In genomic region chr2:230865766-230866703, GRCh38 we compare ENCODE assay signal across 8 cellular contexts. TPM values are rescaled to one million over a fixed set of nuclear protein-coding genes. Genes with fewer than 3 reads are reported as not detected.
DNase-seq lines count a peak whose midpoint lies in the region; ATAC-seq and TF ChIP-seq lines count a peak whose summit lies in the region.

No MANE protein-coding gene starts in this region.

- intact Hi-C loops in Calu3 (cut with micrococcal nuclease; ENCODE audit: unreplicated experiment) = no loop called here

- CTCF ChIA-PET in Calu3 (lab: Charles Lee) = interaction anchor here (1.4 kb wide), 1 partner anchor 1475 kb away, joined by 7 read pairs; no protein-coding TSS in a partner anchor

- ATAC-seq in stimulated activated naive B cell treated with anti-CD40 and anti-IgM and Interleukin-4, amounts not matched to agents 10 μg/mL and 1 μg/mL and 100 μg/mL, for 72 hours (replicated peaks) = no peak
- ATAC-seq in GM18907 (IDR thresholded peaks at IDR 0.05; ENCODE audit: unreplicated experiment) (no peak), HG03097 (IDR thresholded peaks at IDR 0.05; ENCODE audit: low FRiP score, unreplicated experiment) (no peak)

- H3K36me3 Mint-ChIP-seq in Calu3 (ENCODE audit: insufficient read depth, unreplicated experiment) (peaks cover 24% of the 10 kb centered on the region), immature natural killer cell (no peaks in the 10 kb centered on the region)
- no peaks in the 10 kb centered on the region for H3K36me3 Mint-ChIP-seq in stimulated activated naive B cell treated with anti-CD40 and anti-IgM and Interleukin-4, amounts not matched to agents 10 μg/mL and 1 μg/mL and 100 μg/mL, for 72 hours

- no peak for TF ChIP-seq CTCF in Calu3 (IDR thresholded peaks at IDR 0.05; ENCODE audit: unreplicated experiment)

- no peaks in the 10 kb centered on the region for H3K9me3 ChIP-seq in KOPT-K1 (ENCODE audit: insufficient read depth, low read length, poor library complexity, severe bottlenecking)

- H3K4me1 Mint-ChIP-seq in Calu3 (ENCODE audit: low read depth, unreplicated experiment) (peaks cover 19% of the 10 kb centered on the region), immature natural killer cell (peaks cover 49 to 53% of the 10 kb centered on the region in 2 donors)
- H3K4me1 Mint-ChIP-seq in stimulated activated naive B cell treated with anti-CD40 and anti-IgM and Interleukin-4, amounts not matched to agents 10 μg/mL and 1 μg/mL and 100 μg/mL, for 72 hours = peaks cover 56 to 88% of the 10 kb centered on the region in 2 donors

- no TSS peak for BruUV-seq in Calu3 (replicated peaks; lab: Mats Ljungman, UMichigan)

- H3K27ac Mint-ChIP-seq in Calu3 (ENCODE audit: unreplicated experiment) (no peak overlapping the region), immature natural killer cell (peak overlapping the region in 3 of 6 donors; percentile 53 to 78 (median 69))
- H3K27ac Mint-ChIP-seq in stimulated activated naive B cell treated with anti-CD40 and anti-IgM and Interleukin-4, amounts not matched to agents 10 μg/mL and 1 μg/mL and 100 μg/mL, for 72 hours = peak overlapping the region; percentile 89

- H3K27me3 Mint-ChIP-seq in Calu3 (ENCODE audit: unreplicated experiment) (peaks cover 39% of the 10 kb centered on the region), immature natural killer cell (ENCODE audit: low read depth in 3 of 3) (peaks cover 21 to 39% (median 26%) of the 10 kb centered on the region in 3 donors)
- peaks cover 0 to 11% of the 10 kb centered on the region in 2 donors for H3K27me3 Mint-ChIP-seq in stimulated activated naive B cell treated with anti-CD40 and anti-IgM and Interleukin-4, amounts not matched to agents 10 μg/mL and 1 μg/mL and 100 μg/mL, for 72 hours

- H3K4me3 Mint-ChIP-seq in Calu3 (ENCODE audit: low read depth, unreplicated experiment) = peak overlapping the region; percentile 87
- H3K4me3 Mint-ChIP-seq in immature natural killer cell = peak overlapping the region; percentile 60 to 81 (median 76)
- peak overlapping the region; percentile 88 to 91 for H3K4me3 Mint-ChIP-seq in stimulated activated naive B cell treated with anti-CD40 and anti-IgM and Interleukin-4, amounts not matched to agents 10 μg/mL and 1 μg/mL and 100 μg/mL, for 72 hours

- no peaks in the 10 kb centered on the region for H3K36me3 ChIP-seq in KOPT-K1 (ENCODE audit: insufficient read depth, low read length)

- DNase-seq in Calu3 (peak; percentile 35), astrocyte of the hippocampus (ENCODE audit: low read depth, low spot score) (peak; percentile 65), immature natural killer cell (peak; percentile 43 to 51 (median 47))
- DNase-seq in stimulated activated naive B cell treated with anti-CD40 and anti-IgM and Interleukin-4, amounts not matched to agents 10 μg/mL and 1 μg/mL and 100 μg/mL, for 72 hours = no peak
- no peak for DNase-seq in activated CD4-positive, alpha-beta T cell treated with anti-CD3 and anti-CD28 coated beads for 48 hours

- H3K9me3 Mint-ChIP-seq in Calu3 (ENCODE audit: low read depth, unreplicated experiment) (no peaks in the 10 kb centered on the region), immature natural killer cell (no peaks in the 10 kb centered on the region)
- H3K9me3 Mint-ChIP-seq in stimulated activated naive B cell treated with anti-CD40 and anti-IgM and Interleukin-4, amounts not matched to agents 10 μg/mL and 1 μg/mL and 100 μg/mL, for 72 hours = no peaks in the 10 kb centered on the region

- H3K27ac ChIP-seq in KOPT-K1 (ENCODE audit: low read depth, low read length, poor library complexity, severe bottlenecking) = peak overlapping the region; percentile 56

RNA-seq across cellular contexts. Expression of gene ITM2C, which starts 1.3 kb away (rescaled TPM):
- 55.0 and 57.1 TPM in 2 replicates for total RNA-seq in Calu3 (2022)
- 10 to 100 TPM in 2 of 3 donors, 1 to 10 TPM in 1; 5.3 to 23.7 (median 16.9) TPM for polyA plus RNA-seq in immature natural killer cell

RNA-seq across cellular contexts. Expression of gene GPR55, which starts 59.0 kb away (rescaled TPM):
- total RNA-seq in Calu3 (2022) = not detected in 2 replicates
- polyA plus RNA-seq in immature natural killer cell = not detected

Comparison
In these comparisons a context has a peak if more than half of its experiments do, and no peak if none do; other contexts are left out.
1. DNase-seq: peak in Calu3 (single experiment), astrocyte of the hippocampus (single experiment) and immature natural killer cell (3 of 3); none in stimulated activated naive B cell treated with anti-CD40 and anti-IgM and Interleukin-4, amounts not matched to agents 10 μg/mL and 1 μg/mL and 100 μg/mL, for 72 hours (single experiment) and activated CD4-positive, alpha-beta T cell treated with anti-CD3 and anti-CD28 coated beads for 48 hours (single experiment).
2. Peak in every context shown above with its lines, with median percentiles within 50 percentile points of each other: H3K4me3 Mint-ChIP-seq.